1 cellular context compared by ENCODE assay signal in genomic region chr6:26124550-26125014, GRCh38.
TF ChIP-seq lines count a peak whose summit lies in the region.

No MANE protein-coding gene starts in this region.

TF ChIP-seq in H1, 55 proteins besides CTCF, POLR2A, EP300 and RAD21:
- TF ChIP-seq GABPA (IDR thresholded peaks at IDR 0.05; ENCODE audit: borderline replicate concordance, insufficient read depth, low read length), result no peak
- TF ChIP-seq RFX5 (IDR thresholded peaks at IDR 0.05; ENCODE audit: borderline replicate concordance, low read depth, low read length), result no peak
- TF ChIP-seq HDAC2 (IDR thresholded peaks at IDR 0.05; ENCODE audit: borderline replicate concordance in 1 of 2, low read depth in 2 of 2, low read length in 2 of 2), result no peak
- TF ChIP-seq JUND (IDR thresholded peaks at IDR 0.05; ENCODE audit: low read length), result no peak
- peak; percentile 76 for TF ChIP-seq ASH2L (IDR thresholded peaks at IDR 0.05; ENCODE audit: low read length)
- peak; percentile 30 for TF ChIP-seq SIRT6 (IDR thresholded peaks at IDR 0.05; ENCODE audit: low read length)
- no peak for TF ChIP-seq EGR1 (IDR thresholded peaks at IDR 0.05; ENCODE audit: borderline replicate concordance, low read depth, low read length)
- TF ChIP-seq, protein P1, sequence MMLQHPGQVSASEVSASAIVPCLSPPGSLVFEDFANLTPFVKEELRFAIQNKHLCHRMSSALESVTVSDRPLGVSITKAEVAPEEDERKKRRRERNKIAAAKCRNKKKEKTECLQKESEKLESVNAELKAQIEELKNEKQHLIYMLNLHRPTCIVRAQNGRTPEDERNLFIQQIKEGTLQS (IDR thresholded peaks at IDR 0.05; ENCODE audit: insufficient read depth, low read depth, low read length), result no peak
- TF ChIP-seq, protein P2, sequence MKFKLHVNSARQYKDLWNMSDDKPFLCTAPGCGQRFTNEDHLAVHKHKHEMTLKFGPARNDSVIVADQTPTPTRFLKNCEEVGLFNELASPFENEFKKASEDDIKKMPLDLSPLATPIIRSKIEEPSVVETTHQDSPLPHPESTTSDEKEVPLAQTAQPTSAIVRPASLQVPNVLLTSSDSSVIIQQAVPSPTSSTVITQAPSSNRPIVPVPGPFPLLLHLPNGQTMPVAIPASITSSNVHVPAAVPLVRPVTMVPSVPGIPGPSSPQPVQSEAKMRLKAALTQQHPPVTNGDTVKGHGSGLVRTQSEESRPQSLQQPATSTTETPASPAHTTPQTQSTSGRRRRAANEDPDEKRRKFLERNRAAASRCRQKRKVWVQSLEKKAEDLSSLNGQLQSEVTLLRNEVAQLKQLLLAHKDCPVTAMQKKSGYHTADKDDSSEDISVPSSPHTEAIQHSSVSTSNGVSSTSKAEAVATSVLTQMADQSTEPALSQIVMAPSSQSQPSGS (IDR thresholded peaks at IDR 0.05; ENCODE audit: low read length), result peak; percentile 6; the same call in 1 of the 2 replicates
- TF ChIP-seq TAF7 (optimal IDR thresholded peaks at IDR 0.05; ENCODE audit: borderline replicate concordance, low read depth, low read length), result no peak
- no peak for TF ChIP-seq RXRA (IDR thresholded peaks at IDR 0.05; ENCODE audit: insufficient read depth, low read depth, low read length)
- no peak for TF ChIP-seq CHD2 (IDR thresholded peaks at IDR 0.05; ENCODE audit: low read length)
- TF ChIP-seq PHF8 (conservative IDR thresholded peaks at IDR 0.05; ENCODE audit: low read depth, low read length), result peak; percentile 56; the same call in 1 of the 2 replicates
- TF ChIP-seq CHD1 (IDR thresholded peaks at IDR 0.05; ENCODE audit: low read depth, low read length), result peak; percentile 69; the same call in 1 of the 2 replicates
- TF ChIP-seq SIN3A (conservative IDR thresholded peaks at IDR 0.05 in 1 of 2, IDR thresholded peaks at IDR 0.05 in 1 of 2; ENCODE audit: low read depth in 1 of 2, low read length in 2 of 2), result peak; percentile 45 to 91; a peak in 3 of 4 replicates
- no peak for TF ChIP-seq ZNF274 (IDR thresholded peaks at IDR 0.05; ENCODE audit: borderline replicate concordance, extremely low read depth, low read length)
- TF ChIP-seq FOSL1 (IDR thresholded peaks at IDR 0.05; ENCODE audit: insufficient read depth, low read depth, low read length), result no peak
- TF ChIP-seq TAF1 (IDR thresholded peaks at IDR 0.05; ENCODE audit: low read depth, low read length), result no peak
- TF ChIP-seq CREB1 (IDR thresholded peaks at IDR 0.05), result no peak
- 0 out of 2 replicates have a peak, but pooled peaks have one; percentile 12 for TF ChIP-seq MAFK (IDR thresholded peaks at IDR 0.05; ENCODE audit: low read depth, low read length)
- TF ChIP-seq EZH2 (IDR thresholded peaks at IDR 0.05; ENCODE audit: low read depth, low read length, severe bottlenecking), result no peak
